In genomic region chr7:80875537-80876120, GRCh38 we compare ENCODE assay signal across 21 cellular contexts. TPM values are rescaled to one million over a fixed set of nuclear protein-coding genes. Genes with fewer than 3 reads are reported as not detected.
"Had no signal": no experiment of that assay in that cellular context is flagged by ENCODE, and none has a peak within 500 bp of the region (broad histone marks: within the 10 kb centered on the region; RNA-seq: fewer than 3 reads in every experiment).

No MANE protein-coding gene starts in this region.

- DNase-seq: Kasumi-1, MM.1S, NCI-H1092 treated with DMSO at 0.1 percent for 48 hours, NCI-H1436, NCI-H187, NCI-H2029, NCI-H2081 treated with DMSO at 0.1 percent for 48 hours, NCI-H2171, NCI-H345, NCI-H446 treated with DMSO at 0.1 percent for 48 hours, NCI-H510A treated with DMSO at 0.1 percent for 48 hours, NCI-H526, SHP77, SK-N-SH, SW 1271, T-cell had no signal

- H3K27ac Mint-ChIP-seq: IgD-negative memory B cell, T-cell had no signal

- H3K27ac ChIP-seq: HL-60, KMS-11, RWPE1 had no signal

- H3K4me2 ChIP-seq: KMS-11, SK-N-SH had no signal

- H3K9me3 ChIP-seq: SK-N-SH had no signal

- H3K4me3 Mint-ChIP-seq: IgD-negative memory B cell, T-cell had no signal

- H3K36me3 Mint-ChIP-seq: IgD-negative memory B cell, T-cell had no signal

- H3K9ac ChIP-seq: KMS-11, SK-N-SH had no signal

- H3K27me3 Mint-ChIP-seq: IgD-negative memory B cell, T-cell had no signal

- ATAC-seq: K562, T-cell had no signal

- H3K4me3 ChIP-seq: K562 had no signal

- H3K4me1 Mint-ChIP-seq: IgD-negative memory B cell, T-cell had no signal

RNA-seq across cellular contexts. Expression of gene SEMA3C, which starts 43.2 kb away (rescaled TPM):
- polyA plus RNA-seq: IgD-negative memory B cell had no signal
